Comparison of ENCODE assay signal across 8 cellular contexts in the genomic region with DNA sequence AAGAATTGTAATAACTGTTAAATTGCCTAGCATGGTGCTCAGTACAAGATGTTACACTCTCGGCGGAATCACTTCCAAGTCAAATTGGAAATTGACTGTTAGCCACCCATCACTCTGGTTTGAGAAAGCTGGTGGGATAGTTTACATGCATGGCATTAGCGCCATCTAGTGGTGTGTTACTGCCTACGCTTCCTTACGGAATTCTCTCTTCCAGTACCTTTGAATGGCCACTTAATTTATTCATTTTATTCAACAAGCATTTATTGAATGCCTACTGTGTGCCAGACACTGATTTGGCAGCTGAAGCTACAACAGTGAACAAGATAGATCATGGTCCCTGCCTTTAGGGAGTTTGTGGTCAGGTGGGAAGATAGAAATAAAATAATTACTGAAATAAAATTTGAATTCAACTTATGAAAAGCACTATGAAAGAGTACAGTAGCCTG. TPM values are rescaled to one million over a fixed set of nuclear protein-coding genes. Genes with fewer than 3 reads are reported as not detected.
DNase-seq lines count a peak whose midpoint lies in the region; ATAC-seq and TF ChIP-seq lines count a peak whose summit lies in the region.

No MANE protein-coding gene starts in this region.

- H2AFZ ChIP-seq in Karpas-422 (ENCODE audit: low read length) (no peak overlapping the region), OCI-LY3 (ENCODE audit: low read depth, low read length) (no peak overlapping the region)

- peak; percentile 93 for TF ChIP-seq CTCF in OCI-LY3 (IDR thresholded peaks at IDR 0.05; ENCODE audit: low read depth, low read length)

- H3K9me3 ChIP-seq in Karpas-422 (ENCODE audit: low read length) (no peaks in the 10 kb centered on the region), OCI-LY3 (ENCODE audit: insufficient read depth, low read length) (no peaks in the 10 kb centered on the region)

- H3K4me1 Mint-ChIP-seq in natural killer cell treated with Interleukin-12 subunit alpha and Interleukin-12 subunit beta and Interleukin-15 and Interleukin-18, amount 100 ng/mL, for 72 hours (ENCODE audit: low read depth in 2 of 2), result no peaks in the 10 kb centered on the region
- no peaks in the 10 kb centered on the region for H3K4me1 Mint-ChIP-seq in stimulated activated naive CD8-positive, alpha-beta T cell treated with anti-CD3 and anti-CD28 coated beads, Interleukin-15, amount 100 ng/mL, for 72 hours

- H3K4me1 ChIP-seq in Karpas-422 (ENCODE audit: low read length) (no peaks in the 10 kb centered on the region), OCI-LY3 (ENCODE audit: low read length) (no peaks in the 10 kb centered on the region)

- no peaks in the 10 kb centered on the region for H3K27me3 Mint-ChIP-seq in natural killer cell treated with Interleukin-12 subunit alpha and Interleukin-12 subunit beta and Interleukin-15 and Interleukin-18, amount 100 ng/mL, for 72 hours
- H3K27me3 Mint-ChIP-seq in stimulated activated naive CD8-positive, alpha-beta T cell treated with anti-CD3 and anti-CD28 coated beads, Interleukin-15, amount 100 ng/mL, for 72 hours, result no peaks in the 10 kb centered on the region

- no peak for TF ChIP-seq POLR2A in erythroblast (IDR thresholded peaks at IDR 0.05; ENCODE audit: low read length)

- 0 out of 2 replicates have a peak, but pooled peaks cover 4% of the 10 kb centered on the region for H4K20me1 ChIP-seq in Karpas-422 (ENCODE audit: insufficient read depth, low read depth, low read length)
- no peaks in the 10 kb centered on the region for H4K20me1 ChIP-seq in OCI-LY3 (ENCODE audit: insufficient read depth, low read length)

- H3K27ac ChIP-seq in Karpas-422 (ENCODE audit: low read length) (no peak overlapping the region), OCI-LY3 (ENCODE audit: low read length) (no peak overlapping the region)

- DNase-seq in Daoy (ENCODE audit: low read depth), result peak; percentile 79
- peak; percentile 94 for DNase-seq in Karpas-422
- peak; percentile 63 for DNase-seq in activated CD8-positive, alpha-beta memory T cell treated with anti-CD3 and anti-CD28 coated beads, Interleukin-2, amount 50 U/mL, for 4 hours
- peak; percentile 82 to 92 for DNase-seq in erythroblast (lab: John Stamatoyannopoulos, UW)
- peak; percentile 74 for DNase-seq in natural killer cell treated with Interleukin-12 subunit alpha and Interleukin-12 subunit beta and Interleukin-15 and Interleukin-18, amount 100 ng/mL, for 72 hours (ENCODE audit: low spot score)
- DNase-seq in stimulated activated naive CD8-positive, alpha-beta T cell treated with anti-CD3 and anti-CD28 coated beads, Interleukin-15, amount 100 ng/mL, for 72 hours, result peak; percentile 45 to 62

- no peak overlapping the region for H3K27ac Mint-ChIP-seq in natural killer cell treated with Interleukin-12 subunit alpha and Interleukin-12 subunit beta and Interleukin-15 and Interleukin-18, amount 100 ng/mL, for 72 hours
- no peak overlapping the region for H3K27ac Mint-ChIP-seq in stimulated activated naive CD8-positive, alpha-beta T cell treated with anti-CD3 and anti-CD28 coated beads, Interleukin-15, amount 100 ng/mL, for 72 hours

- H3K9ac ChIP-seq in Karpas-422 (ENCODE audit: low read length) (no peak overlapping the region), OCI-LY3 (ENCODE audit: low read length) (no peak overlapping the region)

- no peak overlapping the region for H3K4me3 Mint-ChIP-seq in natural killer cell treated with Interleukin-12 subunit alpha and Interleukin-12 subunit beta and Interleukin-15 and Interleukin-18, amount 100 ng/mL, for 72 hours
- H3K4me3 Mint-ChIP-seq in stimulated activated naive CD8-positive, alpha-beta T cell treated with anti-CD3 and anti-CD28 coated beads, Interleukin-15, amount 100 ng/mL, for 72 hours, result no peak overlapping the region

- no peak overlapping the region for H3K4me2 ChIP-seq in Karpas-422 (ENCODE audit: low read depth, low read length, poor library complexity, severe bottlenecking)
- no peak overlapping the region for H3K4me2 ChIP-seq in OCI-LY3 (ENCODE audit: low read length)

- H3K27me3 ChIP-seq in Karpas-422 (ENCODE audit: low read length), result no peaks in the 10 kb centered on the region
- H3K27me3 ChIP-seq in OCI-LY3 (ENCODE audit: low read depth, low read length), result no peaks in the 10 kb centered on the region

- H3K79me2 ChIP-seq in Karpas-422 (ENCODE audit: low read length) (no peaks in the 10 kb centered on the region), OCI-LY3 (ENCODE audit: low read length) (no peaks in the 10 kb centered on the region)

- ATAC-seq in natural killer cell treated with Interleukin-12 subunit alpha and Interleukin-12 subunit beta and Interleukin-15 and Interleukin-18, amount 100 ng/mL, for 72 hours, result peak; percentile 68 to 73
- ATAC-seq in stimulated activated naive CD8-positive, alpha-beta T cell treated with anti-CD3 and anti-CD28 coated beads, Interleukin-15, amount 100 ng/mL, for 72 hours, result peak; percentile 62
- ATAC-seq in GM19395 (IDR thresholded peaks at IDR 0.05; ENCODE audit: unreplicated experiment), result no peak

- no peaks in the 10 kb centered on the region for H3K36me3 Mint-ChIP-seq in natural killer cell treated with Interleukin-12 subunit alpha and Interleukin-12 subunit beta and Interleukin-15 and Interleukin-18, amount 100 ng/mL, for 72 hours

- H3K9me2 ChIP-seq in Karpas-422 (replicated peaks; ENCODE audit: insufficient read depth, low read length), result no peaks in the 10 kb centered on the region

- H3K9me3 Mint-ChIP-seq in natural killer cell treated with Interleukin-12 subunit alpha and Interleukin-12 subunit beta and Interleukin-15 and Interleukin-18, amount 100 ng/mL, for 72 hours, result no peaks in the 10 kb centered on the region
- no peaks in the 10 kb centered on the region for H3K9me3 Mint-ChIP-seq in stimulated activated naive CD8-positive, alpha-beta T cell treated with anti-CD3 and anti-CD28 coated beads, Interleukin-15, amount 100 ng/mL, for 72 hours

- H3K36me3 ChIP-seq in Karpas-422 (ENCODE audit: insufficient read depth, low read length), result no peaks in the 10 kb centered on the region
- no peaks in the 10 kb centered on the region for H3K36me3 ChIP-seq in OCI-LY3 (replicated peaks; ENCODE audit: low read depth, low read length)

- H3K4me3 ChIP-seq in Karpas-422 (ENCODE audit: low read length), result no peak overlapping the region
- H3K4me3 ChIP-seq in OCI-LY3 (ENCODE audit: low read length), result no peak overlapping the region

RNA-seq across cellular contexts. Expression of a gene that starts 33.6 kb away (rescaled TPM):
- 29.9 and 30.5 TPM in 2 replicates for total RNA-seq in Daoy (2014; rRNA removed; shearing (Covaris generic))
- total RNA-seq in Karpas-422 (2014; rRNA removed; shearing (Covaris generic); ENCODE audit: low replicate concordance), result 6.5 and 13.6 TPM in 2 replicates
- 10 to 100 TPM in 1 of 2 donors, 1 to 10 TPM in 1; 5.8 to 11.6 TPM for total RNA-seq in natural killer cell treated with Interleukin-12 subunit alpha and Interleukin-12 subunit beta and Interleukin-15 and Interleukin-18, amount 100 ng/mL, for 72 hours

RNA-seq across cellular contexts. Expression of a gene that starts 33.7 kb away (rescaled TPM):
- 16.5 and 16.7 TPM in 2 replicates for total RNA-seq in Daoy (2014; rRNA removed; shearing (Covaris generic))
- 11.2 and 27.1 TPM in 2 replicates for total RNA-seq in Karpas-422 (2014; rRNA removed; shearing (Covaris generic); ENCODE audit: low replicate concordance)
- 10 to 100 TPM; 17.4 to 25.8 TPM for total RNA-seq in natural killer cell treated with Interleukin-12 subunit alpha and Interleukin-12 subunit beta and Interleukin-15 and Interleukin-18, amount 100 ng/mL, for 72 hours

RNA-seq across cellular contexts. Expression of a gene that starts 48.5 kb away (rescaled TPM):
- 11.8 and 15.4 TPM in 2 replicates for total RNA-seq in Daoy (2014; rRNA removed; shearing (Covaris generic))
- 2.5 and 3.7 TPM in 2 replicates for total RNA-seq in Karpas-422 (2014; rRNA removed; shearing (Covaris generic); ENCODE audit: low replicate concordance)
- 1 to 10 TPM; 7.5 to 9.0 TPM for total RNA-seq in natural killer cell treated with Interleukin-12 subunit alpha and Interleukin-12 subunit beta and Interleukin-15 and Interleukin-18, amount 100 ng/mL, for 72 hours
